ENCODE assay signal across 8 cellular contexts in the genomic region with DNA sequence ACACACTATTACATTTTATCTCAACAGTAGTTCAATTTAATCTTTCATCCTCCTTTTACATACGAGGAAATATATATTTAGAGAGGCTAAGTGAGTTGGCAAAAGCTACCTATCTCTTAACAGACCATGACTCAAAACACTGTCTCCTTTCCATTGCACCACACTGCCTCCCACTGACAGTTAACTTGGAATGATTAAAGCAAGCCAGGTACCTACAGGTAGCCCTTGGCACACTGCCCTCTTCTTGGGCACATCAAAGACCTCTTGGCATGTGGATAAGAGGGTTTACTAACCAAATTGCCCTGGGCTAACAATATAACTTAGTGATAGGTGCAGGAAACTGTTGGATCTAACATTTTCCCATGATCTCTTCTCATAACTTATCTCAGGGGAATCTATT. TPM values are rescaled to one million over a fixed set of nuclear protein-coding genes. Genes with fewer than 3 reads are reported as not detected.
DNase-seq lines count a peak whose midpoint lies in the region; ATAC-seq and TF ChIP-seq lines count a peak whose summit lies in the region.

No MANE protein-coding gene starts in this region.

- intact Hi-C loops in right cardiac atrium (cut with DNase I) (no loop called here), left ventricle myocardium superior (cut with micrococcal nuclease) (no loop called here), thyroid gland (cut with DNase I) (no loop called here)

- peaks cover 4% of the 10 kb centered on the region for H3K4me1 ChIP-seq in right cardiac atrium (ENCODE audit: control insufficient read depth, insufficient read depth, low read length)
- H3K4me1 ChIP-seq in foreskin keratinocyte = peaks cover 3% of the 10 kb centered on the region
- peaks cover 20 to 40% of the 10 kb centered on the region in 2 donors for H3K4me1 ChIP-seq in thyroid gland
- peaks cover 3% of the 10 kb centered on the region; the same call in 1 of the 2 replicates for H3K4me1 ChIP-seq in SJCRH30

- H3K27ac ChIP-seq in right cardiac atrium (ENCODE audit: low read length) = no peak overlapping the region
- H3K27ac ChIP-seq in RWPE1 = no peak overlapping the region
- H3K27ac ChIP-seq in foreskin keratinocyte = no peak overlapping the region
- no peak overlapping the region for H3K27ac ChIP-seq in thyroid gland
- H3K27ac ChIP-seq in SJCRH30 = no peak overlapping the region

- DNase-seq in right cardiac atrium = no peak
- DNase-seq in left ventricle myocardium superior = no peak
- DNase-seq in RWPE1 (ENCODE audit: low spot score) = peak; percentile 20
- peak; percentile 31 to 81 for DNase-seq in foreskin keratinocyte
- DNase-seq in thyroid gland = peak; percentile 42 to 55
- DNase-seq in SIG-M5 treated with dmso at 0.1 percent for 504 hours (lab: John Stamatoyannopoulos, UW; ENCODE audit: unreplicated experiment) = no peak
- DNase-seq in SJCRH30 = no peak

- CTCF ChIA-PET in RWPE1 (lab: Yijun Ruan, JAX) = no interaction called here

- H3K36me3 ChIP-seq in thyroid gland (no peaks in the 10 kb centered on the region), SJCRH30 (no peaks in the 10 kb centered on the region; the same call in 1 of the 2 replicates)

- TF ChIP-seq CTCF in RWPE1 (conservative IDR thresholded peaks at IDR 0.05; ENCODE audit: low read depth) (no peak), foreskin keratinocyte (conservative IDR thresholded peaks at IDR 0.05) (peak; percentile 70), thyroid gland (IDR thresholded peaks at IDR 0.05) (no peak)

- H3K9me3 ChIP-seq in right cardiac atrium (ENCODE audit: control insufficient read depth, low read length) (no peaks in the 10 kb centered on the region), thyroid gland (no peaks in the 10 kb centered on the region), SJCRH30 (replicated peaks) (no peaks in the 10 kb centered on the region)

- peak overlapping the region; percentile 17 for H3K4me3 ChIP-seq in right cardiac atrium (ENCODE audit: low read length)
- no peak overlapping the region for H3K4me3 ChIP-seq in thyroid gland (replicated peaks in 1 of 3)
- no peak overlapping the region for H3K4me3 ChIP-seq in SJCRH30

- TF ChIP-seq POLR2A in thyroid gland (IDR thresholded peaks at IDR 0.05) = no peak

- POLR2A ChIA-PET in RWPE1 (lab: Yijun Ruan, JAX; ENCODE audit: low non-redundant PET) = no interaction called here

- H3K27me3 ChIP-seq in right cardiac atrium (ENCODE audit: control insufficient read depth, insufficient read depth) (no peaks in the 10 kb centered on the region), foreskin keratinocyte (no peaks in the 10 kb centered on the region), thyroid gland (no peaks in the 10 kb centered on the region), SJCRH30 (no peaks in the 10 kb centered on the region)

- WGBS in right cardiac atrium = 36% methylated on average over 1 of the region's 1 CpG
- WGBS in thyroid gland, 2 donors = 37 to 49% methylated on average over 1 of the region's 1 CpG

- ATAC-seq in right cardiac atrium = no peak
- no peak for ATAC-seq in left ventricle myocardium superior
- ATAC-seq in foreskin keratinocyte = peak; percentile 47
- no peak for ATAC-seq in GM19328 (IDR thresholded peaks at IDR 0.05; ENCODE audit: unreplicated experiment)

RNA-seq across cellular contexts. Expression of a gene that starts 1.9 kb away (rescaled TPM):
- 1 to 10 TPM; 5.6 to 7.2 (median 5.8) TPM for total RNA-seq in right cardiac atrium
- 4.3 TPM for polyA plus RNA-seq in right cardiac atrium
- total RNA-seq in left ventricle myocardium superior = 5.4 TPM
- total RNA-seq in foreskin keratinocyte = 7.0 TPM in 2 replicates
- 3.3 and 3.8 TPM in 2 replicates for polyA plus RNA-seq in foreskin keratinocyte
- 10 to 100 TPM; 12.6 to 21.4 (median 18.4) TPM for total RNA-seq in thyroid gland
- total RNA-seq in SJCRH30 (2014; rRNA removed; shearing (Covaris generic)) = 11.5 and 13.5 TPM in 2 replicates

RNA-seq across cellular contexts. Expression of a gene that starts 4.7 kb away (rescaled TPM):
- total RNA-seq in right cardiac atrium (10 to 100 TPM in 1 of 4 donors, 1 to 10 TPM in 3; 8.8 to 13.3 (median 9.7) TPM), left ventricle myocardium superior (7.7 TPM), foreskin keratinocyte (12.1 and 12.2 TPM in 2 replicates), thyroid gland (10 to 100 TPM; 10.2 to 18.7 (median 14.9) TPM)
- polyA plus RNA-seq in right cardiac atrium (6.4 TPM), foreskin keratinocyte (2.7 and 3.3 TPM in 2 replicates)
- 9.8 and 10.8 TPM in 2 replicates for total RNA-seq in SJCRH30 (2014; rRNA removed; shearing (Covaris generic))

RNA-seq across cellular contexts. Expression of a gene that starts 49.5 kb away (rescaled TPM):
- 1 to 10 TPM; 2.4 to 4.6 (median 3.1) TPM for total RNA-seq in right cardiac atrium
- polyA plus RNA-seq in right cardiac atrium = 1.4 TPM
- total RNA-seq in left ventricle myocardium superior = 1.8 TPM
- total RNA-seq in foreskin keratinocyte = 0.07 and 0.17 TPM in 2 replicates
- polyA plus RNA-seq in foreskin keratinocyte = 0.09 and 0.13 TPM in 2 replicates
- 1 to 10 TPM; 1.3 to 4.6 (median 2.6) TPM for total RNA-seq in thyroid gland
- 0.13 and 0.49 TPM in 2 replicates for total RNA-seq in SJCRH30 (2014; rRNA removed; shearing (Covaris generic))

Comparison
In these comparisons a context has a peak if more than half of its experiments do, and no peak if none do; other contexts are left out.
1. DNase-seq: peak in RWPE1 (single experiment), foreskin keratinocyte (2 of 2) and thyroid gland (2 of 2); none in right cardiac atrium (0 of 3), left ventricle myocardium superior (single experiment), SIG-M5 treated with dmso at 0.1 percent for 504 hours (single experiment) and SJCRH30 (0 of 2).